In the genomic region with DNA sequence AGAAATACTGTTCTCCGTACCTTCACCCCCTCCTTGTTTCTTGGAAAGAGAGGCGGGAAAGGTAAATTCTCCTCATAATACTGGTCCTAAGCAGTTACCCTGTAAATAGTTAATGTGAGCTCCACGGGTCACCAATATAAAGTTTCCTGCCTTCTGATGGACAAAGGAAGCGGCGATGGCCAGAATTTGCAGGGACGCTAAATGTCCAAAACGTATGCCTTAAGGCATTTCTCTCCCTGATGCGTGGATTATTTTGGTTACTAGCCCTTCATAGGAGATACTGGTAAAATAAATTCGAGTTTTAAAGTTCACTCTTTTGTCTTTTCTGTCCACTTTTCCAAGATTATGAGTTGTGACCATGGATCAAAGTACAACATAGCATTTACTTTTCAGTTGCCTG, we compare ENCODE assay signal across 10 cellular contexts. TPM values are rescaled to one million over a fixed set of nuclear protein-coding genes. Genes with fewer than 3 reads are reported as not detected.
DNase-seq lines count a peak whose midpoint lies in the region; ATAC-seq and TF ChIP-seq lines count a peak whose summit lies in the region.
"Had no signal": no experiment of that assay in that cellular context is flagged by ENCODE, and none has a peak within 500 bp of the region (broad histone marks: within the 10 kb centered on the region; RNA-seq: fewer than 3 reads in every experiment).

No MANE protein-coding gene starts in this region.

- H3K9me3 ChIP-seq in cardiac muscle cell (ENCODE audit: low read depth): no peaks in the 10 kb centered on the region
- H3K9me3 ChIP-seq in vagina: no peaks in the 10 kb centered on the region
- no peaks in the 10 kb centered on the region for H3K9me3 ChIP-seq in CD4-positive, alpha-beta memory T cell (ENCODE audit: control insufficient read depth in 1 of 2, low read length in 2 of 2)

- H3K4me3 ChIP-seq in cardiac muscle cell (peak overlapping the region; percentile 47), mesendoderm (ENCODE audit: low read length) (peak overlapping the region; percentile 62), vagina (peak overlapping the region; percentile 59 to 74)
- H3K4me3 ChIP-seq in CD4-positive, alpha-beta memory T cell (ENCODE audit: low read length in 2 of 2): no peak overlapping the region

- H4K8ac ChIP-seq in mesendoderm (ENCODE audit: low read depth, low read length): no peak overlapping the region

- WGBS in mesendoderm (ENCODE audit: extremely low coverage, insufficient coverage, low lambda C conversion rate): no CpG with 5 or more reads among the region's 9 CpGs

- H3K27ac Mint-ChIP-seq in central memory CD8-positive, alpha-beta T cell (ENCODE audit: low read depth): no peak overlapping the region
- no peak overlapping the region for H3K27ac Mint-ChIP-seq in CD4-positive, alpha-beta memory T cell

- CTCF ChIA-PET in CD4-positive, alpha-beta memory T cell (lab: Charles Lee; ENCODE audit: partially characterized antibody): no interaction called here

- no peak overlapping the region for H2BK15ac ChIP-seq in mesendoderm (replicated peaks; ENCODE audit: low read depth)

- H2BK120ac ChIP-seq in mesendoderm (ENCODE audit: low read depth, low read length): no peak overlapping the region

- peak overlapping the region; percentile 52 for H3K4me3 Mint-ChIP-seq in central memory CD8-positive, alpha-beta T cell
- H3K4me3 Mint-ChIP-seq in CD4-positive, alpha-beta memory T cell: peak overlapping the region in 3 of 8 donors; percentile 70 to 74 (median 70)

- ATAC-seq in left ventricle myocardium superior: no peak
- ATAC-seq in central memory CD8-positive, alpha-beta T cell (replicated peaks; ENCODE audit: extremely low read depth, poor library complexity, severe bottlenecking): no peak

- H3K79me1 ChIP-seq in mesendoderm (ENCODE audit: low read length): no peaks in the 10 kb centered on the region

- H3K36me3 ChIP-seq in cardiac muscle cell (no peaks in the 10 kb centered on the region), mesendoderm (ENCODE audit: control insufficient read depth, insufficient read depth, low read length) (no peaks in the 10 kb centered on the region), vagina (peaks cover 0 to 4% of the 10 kb centered on the region in 2 donors)
- no peaks in the 10 kb centered on the region for H3K36me3 ChIP-seq in CD4-positive, alpha-beta memory T cell (ENCODE audit: insufficient read depth, low read length)

- no peak overlapping the region for H3K18ac ChIP-seq in mesendoderm (ENCODE audit: low read length)

- H3K4me2 ChIP-seq in mesendoderm (ENCODE audit: low read length): peak overlapping the region; percentile 53

- intact Hi-C loops in left ventricle myocardium superior (cut with micrococcal nuclease): no loop called here
- intact Hi-C loops in vagina (cut with DNase I): no loop called here
- intact Hi-C loops in CD4-positive, alpha-beta memory T cell (cut with micrococcal nuclease): no loop called here

- no peaks in the 10 kb centered on the region for H3K79me2 ChIP-seq in mesendoderm (ENCODE audit: control insufficient read depth, insufficient read depth, low read length)

- POLR2A ChIA-PET in CD4-positive, alpha-beta memory T cell (lab: Charles Lee; ENCODE audit: partially characterized antibody): no interaction called here

- no peak overlapping the region for H4K5ac ChIP-seq in mesendoderm (ENCODE audit: low read length)

- no peak overlapping the region for H3K27ac ChIP-seq in cardiac muscle cell
- no peak overlapping the region for H3K27ac ChIP-seq in mesendoderm (ENCODE audit: low read depth, low read length)
- H3K27ac ChIP-seq in vagina: peak overlapping the region; percentile 80
- H3K27ac ChIP-seq in CD4-positive, alpha-beta memory T cell (ENCODE audit: low read depth, low read length): no peak overlapping the region

- no peak overlapping the region for H2AK5ac ChIP-seq in mesendoderm (ENCODE audit: low read length)

- peak in 1 of 2 donors; percentile 36 for DNase-seq in cardiac muscle cell (ENCODE audit: low read depth in 1 of 2, low spot score in 1 of 2)
- no peak for DNase-seq in left ventricle myocardium superior
- DNase-seq in central memory CD8-positive, alpha-beta T cell (ENCODE audit: low spot score in 2 of 2): no peak
- DNase-seq in mesendoderm: peak; percentile 5
- no peak for DNase-seq in vagina (ENCODE audit: extremely low spot score in 2 of 2)
- no peak for DNase-seq in CD4-positive, alpha-beta memory T cell
- no peak for DNase-seq in NCI-H2196 treated with DMSO at 0.1 percent for 48 hours (lab: John Stamatoyannopoulos, UW; ENCODE audit: unreplicated experiment)
- no peak for DNase-seq in NCI-H187 (lab: John Stamatoyannopoulos, UW)
- DNase-seq: DND-41 had no signal

- H2BK5ac ChIP-seq in mesendoderm (ENCODE audit: low read length): no peak overlapping the region

- no peaks in the 10 kb centered on the region for H3K9me3 Mint-ChIP-seq in central memory CD8-positive, alpha-beta T cell
- peaks cover 0 to 3% (median 0%) of the 10 kb centered on the region in 8 donors for H3K9me3 Mint-ChIP-seq in CD4-positive, alpha-beta memory T cell
- H3K9me3 Mint-ChIP-seq: IgD-negative memory B cell had no signal

- peaks cover 65% of the 10 kb centered on the region for H3K27me3 Mint-ChIP-seq in central memory CD8-positive, alpha-beta T cell
- peaks cover 27 to 34% of the 10 kb centered on the region in 2 donors for H3K27me3 Mint-ChIP-seq in CD4-positive, alpha-beta memory T cell

- peaks cover 47% of the 10 kb centered on the region for H3K27me3 ChIP-seq in cardiac muscle cell
- H3K27me3 ChIP-seq in mesendoderm (ENCODE audit: insufficient read depth, low read length, poor library complexity): no peaks in the 10 kb centered on the region
- H3K27me3 ChIP-seq in vagina: no peaks in the 10 kb centered on the region
- H3K27me3 ChIP-seq in CD4-positive, alpha-beta memory T cell (ENCODE audit: insufficient read depth, low read length): peaks cover 7% of the 10 kb centered on the region

- no peak for TF ChIP-seq POLR2A in vagina (IDR thresholded peaks at IDR 0.05)

- peak overlapping the region; percentile 76 for H3K9ac ChIP-seq in mesendoderm (ENCODE audit: low read length)

- no peak overlapping the region for H3K23ac ChIP-seq in mesendoderm (ENCODE audit: low read length)

- peak overlapping the region; percentile 87 for H3K56ac ChIP-seq in mesendoderm (ENCODE audit: low read length)

- H3K4me1 ChIP-seq in cardiac muscle cell (ENCODE audit: low read depth): no peaks in the 10 kb centered on the region
- H3K4me1 ChIP-seq in mesendoderm (ENCODE audit: control insufficient read depth, low read depth, low read length): no peaks in the 10 kb centered on the region
- H3K4me1 ChIP-seq in vagina: no peaks in the 10 kb centered on the region
- H3K4me1 ChIP-seq in CD4-positive, alpha-beta memory T cell (ENCODE audit: insufficient read depth, low read length): peaks cover 6% of the 10 kb centered on the region

- no peak for TF ChIP-seq CTCF in cardiac muscle cell (IDR thresholded peaks at IDR 0.05; ENCODE audit: low read depth, low read length)
- TF ChIP-seq CTCF in vagina (IDR thresholded peaks at IDR 0.05): no peak

- no peak overlapping the region for H3K4ac ChIP-seq in mesendoderm (ENCODE audit: low read depth, low read length)

- no peaks in the 10 kb centered on the region for H3K4me1 Mint-ChIP-seq in central memory CD8-positive, alpha-beta T cell
- peaks cover 7 to 17% (median 13%) of the 10 kb centered on the region in 4 donors for H3K4me1 Mint-ChIP-seq in CD4-positive, alpha-beta memory T cell

- H3K36me3 Mint-ChIP-seq in central memory CD8-positive, alpha-beta T cell (ENCODE audit: insufficient read depth): peaks cover 2% of the 10 kb centered on the region
- no peaks in the 10 kb centered on the region for H3K36me3 Mint-ChIP-seq in CD4-positive, alpha-beta memory T cell
- H3K36me3 Mint-ChIP-seq: IgD-negative memory B cell had no signal

RNA-seq across cellular contexts. Expression of a gene that starts 0.9 kb away (rescaled TPM):
- total RNA-seq in cardiac muscle cell (0.06 and 0.35 TPM in 2 replicates), left ventricle myocardium superior (0.77 TPM), vagina (11.5 TPM)
- polyA plus RNA-seq in cardiac muscle cell: 0.10 TPM in 1 of 2 replicates, not detected in the other
- polyA plus RNA-seq in mesendoderm (2013, experiment 1 of 2): 0.41 TPM
- 0.31 TPM for polyA plus RNA-seq in mesendoderm (2013, experiment 2 of 2)
- total RNA-seq in CD4-positive, alpha-beta memory T cell: not detected
- not detected for polyA plus RNA-seq in CD4-positive, alpha-beta memory T cell

Comparison
In these comparisons a context has a peak if more than half of its experiments do, and no peak if none do; other contexts are left out.
1. H3K4me3 ChIP-seq: peak in cardiac muscle cell (single experiment), mesendoderm (single experiment) and vagina (2 of 2); none in CD4-positive, alpha-beta memory T cell (0 of 2).